Comparison of ENCODE assay signal across 1 cellular context in genomic region chr16:31875112-31875803, GRCh38.
TF ChIP-seq lines count a peak whose summit lies in the region.

No MANE protein-coding gene starts in this region.

TF ChIP-seq in HEK293, 187 proteins besides CTCF, POLR2A, EP300 and RAD21 (continued from another document):
- TF ChIP-seq HOXD13 (CRISPR knock-in tag; IDR thresholded peaks at IDR 0.05; ENCODE audit: borderline replicate concordance) = no peak
- TF ChIP-seq ZNF248 (tag by site-specific recombination; IDR thresholded peaks at IDR 0.05) = no peak
- no peak for TF ChIP-seq ZNF350 (tag by site-specific recombination; IDR thresholded peaks at IDR 0.05)
- no peak for TF ChIP-seq ZNF146 (tag by site-specific recombination; IDR thresholded peaks at IDR 0.05)
- TF ChIP-seq ZNF843 (tag by site-specific recombination; IDR thresholded peaks at IDR 0.05) = no peak
- TF ChIP-seq ZNF155 (tag by site-specific recombination; IDR thresholded peaks at IDR 0.05) = no peak
